In genomic region chr13:22517544-22517943, GRCh38 we compare ENCODE assay signal across 19 cellular contexts.
A peak's percentile ranks its signal among the peaks of the same experiment; 100 is the strongest.
DNase-seq lines count a peak whose midpoint lies in the region; ATAC-seq and TF ChIP-seq lines count a peak whose summit lies in the region.
"Had no signal": no experiment of that assay in that cellular context is flagged by ENCODE, and none has a peak within 500 bp of the region (broad histone marks: within the 10 kb centered on the region; RNA-seq: fewer than 3 reads in every experiment).

No MANE protein-coding gene starts in this region.

- H3K27ac Mint-ChIP-seq in mesothelial cell of epicardium, result no peak overlapping the region
- H3K27ac Mint-ChIP-seq in activated CD4-positive, alpha-beta memory T cell treated with anti-CD3 and anti-CD28 coated beads, Interleukin-2, amount 10 ng/mL, durations not matched to agents 7 days and 5 days, result no peak overlapping the region
- H3K27ac Mint-ChIP-seq: activated CD4-positive, alpha-beta T cell treated with anti-CD3 and anti-CD28 coated beads for 36 hours; CD4-positive, alpha-beta memory T cell had no signal

- TF ChIP-seq EP300 in suprapubic skin (IDR thresholded peaks at IDR 0.05), result no peak

- peaks cover 14% of the 10 kb centered on the region for H3K4me1 Mint-ChIP-seq in mesothelial cell of epicardium
- no peaks in the 10 kb centered on the region for H3K4me1 Mint-ChIP-seq in activated CD4-positive, alpha-beta memory T cell treated with anti-CD3 and anti-CD28 coated beads, Interleukin-2, amount 10 ng/mL, durations not matched to agents 7 days and 5 days
- H3K4me1 Mint-ChIP-seq: activated CD4-positive, alpha-beta T cell treated with anti-CD3 and anti-CD28 coated beads for 36 hours; CD4-positive, alpha-beta memory T cell had no signal

- peaks cover 11% of the 10 kb centered on the region for H3K36me3 Mint-ChIP-seq in mesothelial cell of epicardium
- H3K36me3 Mint-ChIP-seq in activated CD4-positive, alpha-beta memory T cell treated with anti-CD3 and anti-CD28 coated beads, Interleukin-2, amount 10 ng/mL, durations not matched to agents 7 days and 5 days (ENCODE audit: low read depth), result no peaks in the 10 kb centered on the region
- H3K36me3 Mint-ChIP-seq: CD4-positive, alpha-beta memory T cell had no signal

- no peak overlapping the region for H3K4me3 ChIP-seq in lung
- H3K4me3 ChIP-seq in suprapubic skin, result no peak overlapping the region
- H3K4me3 ChIP-seq: sigmoid colon, SJCRH30 had no signal

- no peaks in the 10 kb centered on the region for H3K9me3 ChIP-seq in lung (ENCODE audit: control insufficient read depth in 2 of 2, insufficient read depth in 1 of 2, low read length in 1 of 2)
- no peaks in the 10 kb centered on the region for H3K9me3 ChIP-seq in suprapubic skin
- H3K9me3 ChIP-seq: sigmoid colon, SJCRH30 had no signal

- peaks cover 24% of the 10 kb centered on the region for H3K9me3 Mint-ChIP-seq in mesothelial cell of epicardium
- H3K9me3 Mint-ChIP-seq in activated CD4-positive, alpha-beta memory T cell treated with anti-CD3 and anti-CD28 coated beads, Interleukin-2, amount 10 ng/mL, durations not matched to agents 7 days and 5 days, result no peaks in the 10 kb centered on the region

- H3K27me3 ChIP-seq in lung (ENCODE audit: control insufficient read depth, insufficient read depth), result no peaks in the 10 kb centered on the region
- H3K27me3 ChIP-seq in suprapubic skin, result no peaks in the 10 kb centered on the region
- H3K27me3 ChIP-seq: sigmoid colon, SJCRH30 had no signal

- CTCF ChIA-PET in activated CD4-positive, alpha-beta memory T cell treated with anti-CD3 and anti-CD28 coated beads, Interleukin-2, amount 10 ng/mL, durations not matched to agents 7 days and 5 days (lab: Charles Lee), result no interaction called here

- no peaks in the 10 kb centered on the region for H3K36me3 ChIP-seq in lung (ENCODE audit: control insufficient read depth in 2 of 2, insufficient read depth in 2 of 2, low read length in 2 of 2)
- H3K36me3 ChIP-seq in suprapubic skin, result no peaks in the 10 kb centered on the region
- H3K36me3 ChIP-seq: sigmoid colon, SJCRH30 had no signal

- H3K4me3 Mint-ChIP-seq in mesothelial cell of epicardium, result no peak overlapping the region
- no peak overlapping the region for H3K4me3 Mint-ChIP-seq in activated CD4-positive, alpha-beta memory T cell treated with anti-CD3 and anti-CD28 coated beads, Interleukin-2, amount 10 ng/mL, durations not matched to agents 7 days and 5 days
- H3K4me3 Mint-ChIP-seq: activated CD4-positive, alpha-beta T cell treated with anti-CD3 and anti-CD28 coated beads for 36 hours; CD4-positive, alpha-beta memory T cell had no signal

- POLR2A ChIA-PET in activated CD4-positive, alpha-beta memory T cell treated with anti-CD3 and anti-CD28 coated beads, Interleukin-2, amount 10 ng/mL, durations not matched to agents 7 days and 5 days (lab: Charles Lee), result no interaction called here

- TF ChIP-seq CTCF in lung (IDR thresholded peaks at IDR 0.05; ENCODE audit: control extremely low read depth, extremely low read depth) (no peak), mesothelial cell of epicardium (IDR thresholded peaks at IDR 0.05; ENCODE audit: unreplicated experiment) (no peak), suprapubic skin (IDR thresholded peaks at IDR 0.05) (no peak)

- WGBS in lung, 2 donors, result 38 to 50% methylated on average over 3 of the region's 3 CpGs
- WGBS in suprapubic skin, result 35% methylated on average over 3 of the region's 3 CpGs

- H3K27me3 Mint-ChIP-seq in mesothelial cell of epicardium (ENCODE audit: low read depth), result no peaks in the 10 kb centered on the region
- H3K27me3 Mint-ChIP-seq in activated CD4-positive, alpha-beta memory T cell treated with anti-CD3 and anti-CD28 coated beads, Interleukin-2, amount 10 ng/mL, durations not matched to agents 7 days and 5 days, result no peaks in the 10 kb centered on the region
- H3K27me3 Mint-ChIP-seq: activated CD4-positive, alpha-beta T cell treated with anti-CD3 and anti-CD28 coated beads for 36 hours had no signal

- H3K27ac ChIP-seq in lung (ENCODE audit: low read depth in 1 of 2, low read length in 1 of 2) (no peak overlapping the region), suprapubic skin (no peak overlapping the region)
- H3K27ac ChIP-seq: sigmoid colon, SJCRH30 had no signal

- ATAC-seq in lung (ENCODE audit: insufficient read depth, low FRiP score), result peak; percentile 73
- no peak for ATAC-seq in GM21717 (IDR thresholded peaks at IDR 0.05; ENCODE audit: unreplicated experiment)
- ATAC-seq: activated CD4-positive, alpha-beta T cell treated with anti-CD3 and anti-CD28 coated beads for 36 hours had no signal

- TF ChIP-seq POLR2A in suprapubic skin (IDR thresholded peaks at IDR 0.05), result no peak

- DNase-seq in DMS53 treated with DMSO at 0.1 percent for 48 hours (lab: John Stamatoyannopoulos, UW; ENCODE audit: unreplicated experiment) (peak; percentile 98), NCI-H2029 treated with DMSO at 0.1 percent for 48 hours (lab: John Stamatoyannopoulos, UW) (peak; percentile 63), NCI-H774 (lab: John Stamatoyannopoulos, UW) (peak; percentile 29), lung (ENCODE audit: low spot score) (peak; percentile 32), mesothelial cell of epicardium (ENCODE audit: low spot score in 2 of 2, unreplicated experiment in 2 of 2) (no peak), suprapubic skin (ENCODE audit: low spot score in 2 of 2) (no peak)
- no peak for DNase-seq in activated CD4-positive, alpha-beta memory T cell treated with anti-CD3 and anti-CD28 coated beads, Interleukin-2, amount 10 ng/mL, durations not matched to agents 7 days and 5 days
- DNase-seq: activated CD4-positive, alpha-beta T cell treated with anti-CD3 and anti-CD28 coated beads for 36 hours; CD4-positive, alpha-beta memory T cell; cerebellar nuclear complex; effector CD8-positive, alpha-beta T cell; IMR-90; kidney glomerular epithelial cell; NCI-H446; occipital lobe; OCI-M1; sigmoid colon; SJCRH30 had no signal

- H3K4me1 ChIP-seq in lung (ENCODE audit: control insufficient read depth in 2 of 2, insufficient read depth in 2 of 2, low read length in 2 of 2) (no peaks in the 10 kb centered on the region), suprapubic skin (no peaks in the 10 kb centered on the region)
- H3K4me1 ChIP-seq: sigmoid colon, SJCRH30 had no signal

Comparison
In these comparisons a context has a peak if more than half of its experiments do, and no peak if none do; other contexts are left out.
1. DNase-seq: peak in DMS53 treated with DMSO at 0.1 percent for 48 hours (single experiment), NCI-H2029 treated with DMSO at 0.1 percent for 48 hours (single experiment), NCI-H774 (single experiment) and lung (single experiment); none in mesothelial cell of epicardium (0 of 2), activated CD4-positive, alpha-beta memory T cell treated with anti-CD3 and anti-CD28 coated beads, Interleukin-2, amount 10 ng/mL, durations not matched to agents 7 days and 5 days (single experiment) and suprapubic skin (0 of 2).